16 cellular contexts compared by ENCODE assay signal in genomic region chr15:98718426-98719168, GRCh38.
DNase-seq lines count a peak whose midpoint lies in the region; ATAC-seq and TF ChIP-seq lines count a peak whose summit lies in the region.
"Had no signal": no experiment of that assay in that cellular context is flagged by ENCODE, and none has a peak within 500 bp of the region (broad histone marks: within the 10 kb centered on the region; RNA-seq: fewer than 3 reads in every experiment).

No MANE protein-coding gene starts in this region.

- H3K9me3 ChIP-seq in ascending aorta: no peaks in the 10 kb centered on the region
- no peaks in the 10 kb centered on the region for H3K9me3 ChIP-seq in muscle layer of colon (ENCODE audit: low read length)
- no peaks in the 10 kb centered on the region for H3K9me3 ChIP-seq in thoracic aorta
- H3K9me3 ChIP-seq in OCI-LY7 (ENCODE audit: low read length): no peaks in the 10 kb centered on the region
- H3K9me3 ChIP-seq: testis had no signal

- H3K36me3 ChIP-seq in ascending aorta (no peaks in the 10 kb centered on the region), muscle layer of colon (ENCODE audit: insufficient read depth, low read length) (no peaks in the 10 kb centered on the region), thoracic aorta (no peaks in the 10 kb centered on the region), OCI-LY7 (ENCODE audit: insufficient read depth, low read length) (no peaks in the 10 kb centered on the region)

- BruUV-seq in OCI-LY7 (replicated peaks; lab: Mats Ljungman, UMichigan): no TSS peak

- H3K27me3 ChIP-seq in ascending aorta (no peaks in the 10 kb centered on the region), muscle layer of colon (ENCODE audit: control insufficient read depth in 1 of 2, insufficient read depth in 2 of 2, low read length in 2 of 2) (no peaks in the 10 kb centered on the region), thoracic aorta (replicated peaks; ENCODE audit: insufficient read depth) (no peaks in the 10 kb centered on the region)
- H3K27me3 ChIP-seq: testis had no signal

- ATAC-seq in thoracic aorta (ENCODE audit: insufficient number of reproducible peaks, low FRiP score, low read depth) (no peak), GM18511 (IDR thresholded peaks at IDR 0.05; ENCODE audit: unreplicated experiment) (no peak)

- H3K27me3 Mint-ChIP-seq in activated naive CD4-positive, alpha-beta T cell treated with anti-CD3 and anti-CD28 coated beads, Interleukin-2, amount 50 U/mL, for 24 hours: no peaks in the 10 kb centered on the region
- H3K27me3 Mint-ChIP-seq: naive B cell had no signal

- DNase-seq in activated naive CD4-positive, alpha-beta T cell treated with Interleukin-2 at 50 U/mL for 16 hours: no peak
- no peak for DNase-seq in ascending aorta (ENCODE audit: low spot score in 2 of 2)
- no peak for DNase-seq in thoracic aorta (ENCODE audit: low spot score)
- DNase-seq in OCI-LY7 (ENCODE audit: low spot score): no peak
- no peak for DNase-seq in NCI-H1436 (lab: John Stamatoyannopoulos, UW)
- DNase-seq: effector CD4-positive, alpha-beta T cell; foreskin melanocyte; naive B cell; NCI-H1930; testis had no signal

- H3K4me3 ChIP-seq in ascending aorta (peak overlapping the region in 1 of 2 donors; percentile 25), muscle layer of colon (ENCODE audit: low read depth in 1 of 2, low read length in 2 of 2) (peak overlapping the region in 1 of 2 donors; percentile 21), thoracic aorta (peak overlapping the region; percentile 40), OCI-LY7 (ENCODE audit: low read depth, low read length, poor library complexity, severe bottlenecking) (no peak overlapping the region)
- H3K4me3 ChIP-seq: SK-N-MC, skin epidermis, testis had no signal

- H3K27ac ChIP-seq in ascending aorta (peak overlapping the region; percentile 59 to 74), muscle layer of colon (ENCODE audit: low read depth, low read length) (peak overlapping the region; percentile 37), thoracic aorta (peak overlapping the region; percentile 31 to 66), OCI-LY7 (ENCODE audit: low read depth, low read length, poor library complexity, severe bottlenecking) (no peak overlapping the region)
- H3K27ac ChIP-seq: KMS-11, SK-N-MC, testis had no signal

- H3K4me3 Mint-ChIP-seq in activated naive CD4-positive, alpha-beta T cell treated with anti-CD3 and anti-CD28 coated beads, Interleukin-2, amount 50 U/mL, for 24 hours: no peak overlapping the region

- CTCF ChIA-PET in OCI-LY7 (lab: Charles Lee; ENCODE audit: unreplicated experiment): no interaction called here

- H3K9me3 Mint-ChIP-seq in activated naive CD4-positive, alpha-beta T cell treated with anti-CD3 and anti-CD28 coated beads, Interleukin-2, amount 50 U/mL, for 24 hours: no peaks in the 10 kb centered on the region
- H3K9me3 Mint-ChIP-seq: naive B cell had no signal

- peaks cover 15% of the 10 kb centered on the region for H4K20me1 ChIP-seq in OCI-LY7 (ENCODE audit: insufficient read depth, low read length)

- H3K27ac Mint-ChIP-seq in activated naive CD4-positive, alpha-beta T cell treated with anti-CD3 and anti-CD28 coated beads, Interleukin-2, amount 50 U/mL, for 24 hours: peak overlapping the region; percentile 33

- H3K4me1 Mint-ChIP-seq in activated naive CD4-positive, alpha-beta T cell treated with anti-CD3 and anti-CD28 coated beads, Interleukin-2, amount 50 U/mL, for 24 hours: peaks cover 98% of the 10 kb centered on the region

- no peaks in the 10 kb centered on the region for H3K9me2 ChIP-seq in OCI-LY7 (ENCODE audit: insufficient read depth, low read length)

- no peaks in the 10 kb centered on the region for H3K36me3 Mint-ChIP-seq in activated naive CD4-positive, alpha-beta T cell treated with anti-CD3 and anti-CD28 coated beads, Interleukin-2, amount 50 U/mL, for 24 hours
- H3K36me3 Mint-ChIP-seq: naive B cell had no signal

- TF ChIP-seq CTCF in ascending aorta (IDR thresholded peaks at IDR 0.05) (no peak), thoracic aorta (IDR thresholded peaks at IDR 0.05) (no peak), OCI-LY7 (conservative IDR thresholded peaks at IDR 0.05; ENCODE audit: low read length) (no peak)

- H3K79me2 ChIP-seq in OCI-LY7 (ENCODE audit: insufficient read depth, low read depth, low read length): peaks cover 5% of the 10 kb centered on the region; the same call in 1 of the 2 replicates

- no peak overlapping the region for H3K9ac ChIP-seq in muscle layer of colon (ENCODE audit: low read length)
- H3K9ac ChIP-seq: KMS-11 had no signal

- H3K4me1 ChIP-seq in ascending aorta (peaks cover 2 to 80% of the 10 kb centered on the region in 2 donors), muscle layer of colon (ENCODE audit: insufficient read depth, low read length) (peaks cover 79% of the 10 kb centered on the region), thoracic aorta (ENCODE audit: control insufficient read depth in 1 of 2, low read depth in 2 of 2) (peaks cover 54 to 96% of the 10 kb centered on the region in 2 donors), OCI-LY7 (ENCODE audit: insufficient read depth, low read length, poor library complexity, severe bottlenecking) (peaks cover 11% of the 10 kb centered on the region)

- intact Hi-C loops in ascending aorta (cut with DNase I) (no loop called here), OCI-LY7 (cut with micrococcal nuclease; ENCODE audit: unreplicated experiment) (no loop called here)

- POLR2A ChIA-PET in OCI-LY7 (lab: Charles Lee): interaction anchor here (0.7 to 1.2 kb wide), 3 partner anchors 10 to 73 kb away, joined by 3 to 4 read pairs (median 3); no protein-coding TSS in a partner anchor

- no peak overlapping the region for H2AFZ ChIP-seq in OCI-LY7 (ENCODE audit: low read length)

- no peak overlapping the region for H3K4me2 ChIP-seq in OCI-LY7 (ENCODE audit: low read length)
- H3K4me2 ChIP-seq: KMS-11 had no signal
